Comparison of ENCODE assay signal across 1 cellular context in the genomic region with DNA sequence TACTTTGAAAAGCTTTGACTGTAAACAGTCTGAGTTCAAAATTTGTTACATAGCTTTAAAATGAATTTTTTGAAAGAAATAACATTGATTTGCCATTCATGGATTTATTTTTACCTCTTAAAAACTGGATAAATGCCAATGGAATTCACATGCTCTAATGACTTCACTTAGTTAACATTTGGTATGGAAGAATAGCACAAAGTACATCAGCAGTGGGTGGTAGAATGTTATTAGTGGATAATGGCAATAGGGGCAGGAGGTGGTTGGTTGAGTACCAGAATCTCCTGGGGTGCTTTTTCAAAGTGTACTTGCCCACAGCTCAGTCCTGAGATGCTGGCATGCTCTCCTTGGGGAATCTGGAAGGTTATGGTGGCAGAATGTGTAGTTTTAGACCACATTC.
TF ChIP-seq lines count a peak whose summit lies in the region.

No MANE protein-coding gene starts in this region.

TF ChIP-seq in HepG2, 621 proteins besides CTCF, POLR2A, EP300 and RAD21 (continued from another document):
- TF ChIP-seq, protein P1, sequence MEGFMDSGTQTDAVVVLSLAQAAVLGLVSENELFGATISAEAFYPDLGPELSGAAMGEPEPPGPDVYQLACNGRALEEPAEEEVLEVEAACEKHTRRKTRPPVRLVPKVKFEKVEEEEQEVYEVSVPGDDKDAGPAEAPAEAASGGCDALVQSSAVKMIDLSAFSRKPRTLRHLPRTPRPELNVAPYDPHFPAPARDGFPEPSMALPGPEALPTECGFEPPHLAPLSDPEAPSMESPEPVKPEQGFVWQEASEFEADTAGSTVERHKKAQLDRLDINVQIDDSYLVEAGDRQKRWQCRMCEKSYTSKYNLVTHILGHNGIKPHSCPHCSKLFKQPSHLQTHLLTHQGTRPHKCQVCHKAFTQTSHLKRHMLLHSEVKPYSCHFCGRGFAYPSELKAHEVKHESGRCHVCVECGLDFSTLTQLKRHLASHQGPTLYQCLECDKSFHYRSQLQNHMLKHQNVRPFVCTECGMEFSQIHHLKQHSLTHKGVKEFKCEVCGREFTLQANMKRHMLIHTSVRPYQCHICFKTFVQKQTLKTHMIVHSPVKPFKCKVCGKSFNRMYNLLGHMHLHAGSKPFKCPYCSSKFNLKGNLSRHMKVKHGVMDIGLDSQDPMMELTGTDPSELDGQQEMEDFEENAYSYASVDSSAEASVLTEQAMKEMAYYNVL (CRISPR knock-in tag; IDR thresholded peaks at IDR 0.05; ENCODE audit: borderline replicate concordance) = no peak
- TF ChIP-seq ZNF749 (CRISPR knock-in tag; IDR thresholded peaks at IDR 0.05; ENCODE audit: borderline replicate concordance) (no peak), ZSCAN29 (CRISPR knock-in tag; conservative IDR thresholded peaks at IDR 0.05) (no peak), AKAP8 (CRISPR knock-in tag; IDR thresholded peaks at IDR 0.05) (no peak), SUZ12 (IDR thresholded peaks at IDR 0.05; ENCODE audit: low read depth, low read length) (no peak), ZBTB7A (CRISPR knock-in tag; IDR thresholded peaks at IDR 0.05) (no peak), ZNF766 (CRISPR knock-in tag; IDR thresholded peaks at IDR 0.05; ENCODE audit: borderline replicate concordance) (no peak)
